Comparison of ENCODE assay signal across 1 cellular context in genomic region chr17:7405882-7406825, GRCh38.
TF ChIP-seq lines count a peak whose summit lies in the region.

No MANE protein-coding gene starts in this region.

TF ChIP-seq in H1, 55 proteins besides CTCF, POLR2A, EP300 and RAD21:
- no peak for TF ChIP-seq BACH1 (IDR thresholded peaks at IDR 0.05; ENCODE audit: low read length)
- TF ChIP-seq CREB1 (IDR thresholded peaks at IDR 0.05), result no peak
- TF ChIP-seq USF2 (IDR thresholded peaks at IDR 0.05; ENCODE audit: low read length), result no peak
- TF ChIP-seq RFX5 (IDR thresholded peaks at IDR 0.05; ENCODE audit: borderline replicate concordance, low read depth, low read length), result no peak
- TF ChIP-seq RBBP5 (IDR thresholded peaks at IDR 0.05; ENCODE audit: borderline replicate concordance, low read depth, low read length), result 0 out of 2 replicates have a peak, but pooled peaks have one; percentile 20
- no peak for TF ChIP-seq KDM1A (IDR thresholded peaks at IDR 0.05; ENCODE audit: borderline replicate concordance, low read length)
- no peak for TF ChIP-seq HDAC2 (IDR thresholded peaks at IDR 0.05; ENCODE audit: borderline replicate concordance in 1 of 2, low read depth in 2 of 2, low read length in 2 of 2)
TF ChIP-seq in H1: peak in this region for 1.
